Comparison of ENCODE assay signal across 8 cellular contexts in the genomic region with DNA sequence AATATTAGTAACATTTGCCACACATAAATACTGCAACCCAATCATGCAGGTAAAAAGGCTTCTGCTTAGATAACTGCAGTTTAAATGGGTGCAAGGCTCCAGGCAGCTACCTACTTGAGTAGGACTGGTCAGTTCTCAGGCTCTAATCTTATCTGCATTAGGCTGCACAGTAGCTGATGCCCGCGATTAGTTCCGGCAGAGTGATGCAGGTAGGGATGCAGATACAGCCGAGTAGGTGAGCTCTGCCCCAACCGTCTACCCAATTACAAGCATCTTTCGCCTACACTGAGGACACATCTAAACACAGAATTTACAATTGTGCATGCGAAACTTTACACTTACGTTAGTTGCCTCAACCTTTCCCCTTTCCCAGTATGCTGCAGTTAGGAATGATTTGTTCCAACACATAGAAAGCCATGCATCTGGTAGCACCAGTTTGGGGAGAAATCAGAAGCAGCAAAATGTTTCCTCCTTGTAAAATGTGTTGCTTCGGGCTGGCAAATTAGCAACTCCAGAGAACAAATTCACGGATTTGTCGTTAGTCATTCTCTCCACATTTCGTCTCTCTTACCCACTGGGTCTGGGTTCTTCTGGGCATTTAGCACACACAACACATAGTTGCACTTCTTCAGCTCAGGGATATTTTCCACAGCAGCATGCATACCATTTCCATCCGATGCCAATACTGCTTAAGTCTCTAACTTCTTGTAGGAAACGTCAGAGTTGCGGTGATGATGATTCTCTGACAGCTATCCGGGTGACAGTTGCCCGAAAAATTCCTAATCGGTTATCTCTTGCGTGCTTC. TPM values are rescaled to one million over a fixed set of nuclear protein-coding genes. Genes with fewer than 3 reads are reported as not detected.
A peak's percentile ranks its signal among the peaks of the same experiment; 100 is the strongest.
DNase-seq lines count a peak whose midpoint lies in the region; ATAC-seq, FAIRE-seq and TF ChIP-seq lines count a peak whose summit lies in the region.

No MANE protein-coding gene starts in this region.

- H3K36me3 ChIP-seq in GM12878 (ENCODE audit: control insufficient read depth in 2 of 2, insufficient read depth in 2 of 2, low read length in 1 of 2) (no peaks in the 10 kb centered on the region), tibial nerve (no peaks in the 10 kb centered on the region)

- H3K27me3 ChIP-seq in GM12878 (replicated peaks in 1 of 2; ENCODE audit: control insufficient read depth in 2 of 2, insufficient read depth in 2 of 2, low read length in 1 of 2) (peaks cover 1 to 7% of the 10 kb centered on the region in 2 experiments; a peak in 3 of 4 replicates), tibial nerve (no peaks in the 10 kb centered on the region)

- SMC1A ChIA-PET in GM12878 (lab: Charles Lee; ENCODE audit: uncharacterized antibody, unreplicated experiment), result no interaction called here

- TF ChIP-seq POLR2A in GM12878 (IDR thresholded peaks at IDR 0.05; ENCODE audit: low read depth, low read length) (no peak), tibial nerve (IDR thresholded peaks at IDR 0.05) (no peak)

- peak overlapping the region; percentile 88 for H3K4me2 ChIP-seq in GM12878 (ENCODE audit: control insufficient read depth, insufficient read depth)

- ATAC-seq in HG03045 (IDR thresholded peaks at IDR 0.05; ENCODE audit: unreplicated experiment) (peak; percentile 6), GM12878 (peak; percentile 6; the same call in 2 of the 3 replicates)

- no peak overlapping the region for H3K9ac ChIP-seq in GM12878 (ENCODE audit: control insufficient read depth, insufficient read depth, low read length)

- H3K4me3 ChIP-seq in GM12878 (peak overlapping the region; percentile 73), tibial nerve (peak overlapping the region; percentile 53 to 79 (median 70))

- peak in 2 of 3 experiments; percentile 86 to 91 for DNase-seq in NCI-H1417 (lab: John Stamatoyannopoulos, UW)
- no peak for DNase-seq in NCI-H1417 treated with DMSO at 0.1 percent for 48 hours (lab: John Stamatoyannopoulos, UW)
- DNase-seq in GM12878 (ENCODE audit: low read depth, low spot score), result no peak
- DNase-seq in inferior parietal cortex (ENCODE audit: extremely low spot score), result peak; percentile 66
- DNase-seq in tibial nerve (ENCODE audit: low spot score in 2 of 2), result peak in 1 of 2 donors; percentile 5
- no peak for DNase-seq in T-helper 1 cell
- DNase-seq in NCI-H2081 treated with DMSO at 0.1 percent for 48 hours (lab: John Stamatoyannopoulos, UW), result no peak

- no peaks in the 10 kb centered on the region; the same call in 2 of the 3 replicates for H3K9me3 ChIP-seq in GM12878 (replicated peaks; ENCODE audit: control insufficient read depth, insufficient read depth, low read length)
- H3K9me3 ChIP-seq in tibial nerve, result no peaks in the 10 kb centered on the region

- H3K27ac ChIP-seq in GM12878 (ENCODE audit: control insufficient read depth, insufficient read depth), result no peak overlapping the region
- peak overlapping the region in 3 of 4 donors; percentile 69 to 94 (median 70) for H3K27ac ChIP-seq in tibial nerve

- H2AFZ ChIP-seq in GM12878 (ENCODE audit: control insufficient read depth, low read depth, low read length), result peak overlapping the region; percentile 55; the same call in 1 of the 2 replicates

- no peak for FAIRE-seq in GM12878 (lab: Jason Lieb, UNC)

- RAD21 ChIA-PET in GM12878 (lab: Charles Lee; ENCODE audit: unreplicated experiment), result no interaction called here

- TF ChIP-seq EP300 in GM12878 (IDR thresholded peaks at IDR 0.05; ENCODE audit: borderline replicate concordance in 1 of 2, control insufficient read depth in 1 of 2, low read depth in 2 of 2, low read length in 2 of 2), result no peak
- TF ChIP-seq EP300 in tibial nerve (IDR thresholded peaks at IDR 0.05), result no peak

- intact Hi-C loops in GM12878 (cut with micrococcal nuclease; ENCODE audit: unreplicated experiment), result loop anchor here (5.0 to 10.0 kb wide), 2 partner anchors 685 to 1302 kb away; no protein-coding TSS in a partner anchor

- no peak for TF ChIP-seq RAD21 in GM12878 (IDR thresholded peaks at IDR 0.05; ENCODE audit: insufficient read depth, low read depth, low read length)

- POLR2A ChIA-PET in GM12878 (lab: Charles Lee), result no interaction called here

- 11% methylated on average over 19 of the region's 19 CpGs for WGBS in GM12878 (ENCODE audit: insufficient coverage, insufficient replicate concordance, low lambda C conversion rate, missing lambda C conversion rate)
- WGBS in tibial nerve, 2 donors, result 1% methylated on average over 19 of the region's 19 CpGs

- no peak for TF ChIP-seq CTCF in GM12878 (IDR thresholded peaks at IDR 0.05 in 2 of 3, conservative IDR thresholded peaks at IDR 0.05 in 1 of 3; ENCODE audit: control insufficient read depth in 2 of 3, extremely low read depth in 1 of 3, insufficient read depth in 1 of 3, low read depth in 3 of 3, low read length in 3 of 3)
- TF ChIP-seq CTCF in tibial nerve (IDR thresholded peaks at IDR 0.05), result no peak

- H3K4me1 ChIP-seq in GM12878 (ENCODE audit: control insufficient read depth, insufficient read depth, low read length) (no peaks in the 10 kb centered on the region; the same call in 1 of the 2 replicates), tibial nerve (peaks cover 0 to 49% (median 6%) of the 10 kb centered on the region in 4 donors)

- CTCF ChIA-PET in GM12878 (lab: Yijun Ruan, JAX), result interaction anchor here (2.5 kb wide), 1 partner anchor 9 kb away, joined by 8 read pairs; no protein-coding TSS in a partner anchor

- BruUV-seq in GM12878 (replicated peaks; lab: Mats Ljungman, UMichigan), result no TSS peak

- in situ Hi-C loops in GM12878 (cut with MboI), result loop anchor here (5.0 kb wide), 1 partner anchor 1572 kb away; no protein-coding TSS in a partner anchor

- H3K79me2 ChIP-seq in GM12878 (ENCODE audit: control insufficient read depth, insufficient read depth, low read length), result no peaks in the 10 kb centered on the region

- H4K20me1 ChIP-seq in GM12878 (ENCODE audit: control insufficient read depth, insufficient read depth), result no peaks in the 10 kb centered on the region

TF ChIP-seq in GM12878, 131 proteins besides CTCF, POLR2A, EP300 and RAD21:
- no peak for TF ChIP-seq ATF7 (IDR thresholded peaks at IDR 0.05; ENCODE audit: low read depth)
- no peak for TF ChIP-seq TCF7 (IDR thresholded peaks at IDR 0.05; ENCODE audit: borderline replicate concordance)
- TF ChIP-seq ZNF622 (IDR thresholded peaks at IDR 0.05), result no peak

RNA-seq across cellular contexts. Expression of gene PCDH9, which starts 0.5 kb away (rescaled TPM):
- total RNA-seq in GM12878 (2013; cell fraction: nucleolus; rRNA removed), result 0.02 TPM in 1 of 2 replicates, not detected in the other
- 0.05 and 0.11 TPM in 2 replicates for total RNA-seq in GM12878 (2014; rRNA removed)
- 0.04 and 0.05 TPM in 2 replicates for total RNA-seq in GM12878 (2014; rRNA removed; fragmentation: Illumina TruSeq; extraction: Trizol)
- 0.05 and 0.08 TPM in 2 replicates for total RNA-seq in GM12878 (2021)
- polyA plus RNA-seq in GM12878 (2011; ENCODE audit: low read depth), result 0.03 TPM
- 2.3 and 2.7 TPM in 2 replicates for polyA plus RNA-seq in GM12878 (2011; rRNA removed)
- 1.1 and 1.6 TPM in 2 replicates for polyA plus RNA-seq in GM12878 (2011; cell fraction: cytosol; rRNA removed)
- 1.8 and 1.9 TPM in 2 replicates for polyA plus RNA-seq in GM12878 (2011; cell fraction: nucleus; rRNA removed)
- polyA plus RNA-seq in GM12878 (2012), result not detected in 2 replicates
- 0.12 and 0.14 TPM in 2 replicates for polyA plus RNA-seq in GM12878 (2014; fragmentation: Illumina TruSeq; extraction: Trizol)
- polyA plus RNA-seq in GM12878 (2014; fragmentation: Nextera tagmentation; extraction: Ambion mirVana), result under 1 TPM; 0.02 to 0.05 TPM
- polyA plus RNA-seq in GM12878 (2014; rRNA removed), result 0.03 and 0.05 TPM in 2 replicates
- under 1 TPM in 1 of 2 experiments, not detected in 1; 0.09 TPM for polyA plus RNA-seq in GM12878 (2016; fragmentation: Nextera tagmentation; extraction: Ambion mirVana)
- 5.4 and 7.9 TPM in 2 replicates for polyA minus RNA-seq in GM12878 (2011; rRNA and poly(A)+ RNA removed)
- 0.67 and 1.1 TPM in 2 replicates for polyA minus RNA-seq in GM12878 (2011; cell fraction: cytosol; rRNA and poly(A)+ RNA removed)
- 3.7 and 5.1 TPM in 2 replicates for polyA minus RNA-seq in GM12878 (2011; cell fraction: nucleus; rRNA and poly(A)+ RNA removed)
- 10 to 100 TPM; 11.8 to 28.6 (median 14.4) TPM for total RNA-seq in tibial nerve

Comparison
In these comparisons a context has a peak if more than half of its experiments do, and no peak if none do; other contexts are left out.
1. DNase-seq: peak in NCI-H1417 (2 of 3) and inferior parietal cortex (single experiment); none in NCI-H1417 treated with DMSO at 0.1 percent for 48 hours (single experiment), GM12878 (single experiment), T-helper 1 cell (0 of 5) and NCI-H2081 treated with DMSO at 0.1 percent for 48 hours (single experiment).
2. RNA of gene PCDH9, which starts 0.5 kb away (total RNA-seq): 11.8 to 28.6 TPM in tibial nerve; 0.02 to 0.11 TPM in GM12878; every median in the first group is over 10 times any median in the second.